ENCODE assay signal across 34 cellular contexts in genomic region chr1:11142618-11143391, GRCh38. TPM values are rescaled to one million over a fixed set of nuclear protein-coding genes. Genes with fewer than 3 reads are reported as not detected.
DNase-seq lines count a peak whose midpoint lies in the region; ATAC-seq, FAIRE-seq and TF ChIP-seq lines count a peak whose summit lies in the region.
"Had no signal": no experiment of that assay in that cellular context is flagged by ENCODE, and none has a peak within 500 bp of the region (broad histone marks: within the 10 kb centered on the region; RNA-seq: fewer than 3 reads in every experiment).

No MANE protein-coding gene starts in this region.

- H2AFZ ChIP-seq in hepatocyte: no peak overlapping the region
- H2AFZ ChIP-seq: GM23248 had no signal

- H3K4me3 ChIP-seq in suprapubic skin (no peak overlapping the region), hepatocyte (no peak overlapping the region)
- H3K4me3 ChIP-seq: esophagus muscularis mucosa, GM23248, heart right ventricle, lung, Peyer's patch, skin epidermis, stomach had no signal

- no peak overlapping the region for H3K4me3 Mint-ChIP-seq in activated T-helper 2 cell treated with anti-CD3 and anti-CD28 coated beads, Interferon-gamma antibody, Interleukin-2, Interleukin-4, amounts not matched to agents 10 μg/mL and 5 μg/mL and 100 μg/mL, durations not matched to agents 14 hours and 24 hours and 36 hours (ENCODE audit: low read depth)
- H3K4me3 Mint-ChIP-seq: activated CD4-positive, alpha-beta T cell treated with anti-CD3 and anti-CD28 coated beads for 36 hours; activated CD8-positive, alpha-beta memory T cell treated with anti-CD3 and anti-CD28 coated beads, Interleukin-2, amount 10 ng/mL, durations not matched to agents 7 days and 5 days; activated T-cell treated with anti-CD3 and anti-CD28 coated beads, Interleukin-2, amount 50 U/mL, for 72 hours; CD4-positive, alpha-beta T cell; natural killer cell treated with Interleukin-12 subunit alpha and Interleukin-12 subunit beta and Interleukin-15 and Interleukin-18, amount 100 ng/mL, for 72 hours had no signal

- ATAC-seq in activated naive CD4-positive, alpha-beta T cell treated with anti-CD3 and anti-CD28 coated beads, Interleukin-2, amount 50 U/mL, for 72 hours: no peak
- ATAC-seq: activated CD4-positive, alpha-beta T cell treated with anti-CD3 and anti-CD28 coated beads for 36 hours; activated CD8-positive, alpha-beta memory T cell treated with anti-CD3 and anti-CD28 coated beads, Interleukin-2, amount 10 ng/mL, durations not matched to agents 7 days and 5 days; activated T-cell treated with anti-CD3 and anti-CD28 coated beads, Interleukin-2, amount 50 U/mL, for 72 hours; foreskin keratinocyte; natural killer cell treated with Interleukin-12 subunit alpha and Interleukin-12 subunit beta and Interleukin-15 and Interleukin-18, amount 100 ng/mL, for 72 hours had no signal

- no peak for FAIRE-seq in HTR-8/SVneo (lab: Jason Lieb, UNC)
- FAIRE-seq: endometrium, kidney had no signal

- no peak for TF ChIP-seq EP300 in suprapubic skin (IDR thresholded peaks at IDR 0.05)

- no peak overlapping the region for H3K4me2 ChIP-seq in hepatocyte

- H3K9me3 Mint-ChIP-seq in activated naive CD4-positive, alpha-beta T cell treated with anti-CD3 and anti-CD28 coated beads, Interleukin-2, amount 50 U/mL, for 72 hours: no peaks in the 10 kb centered on the region
- H3K9me3 Mint-ChIP-seq in activated T-helper 2 cell treated with anti-CD3 and anti-CD28 coated beads, Interferon-gamma antibody, Interleukin-2, Interleukin-4, amounts not matched to agents 10 μg/mL and 5 μg/mL and 100 μg/mL, durations not matched to agents 14 hours and 24 hours and 36 hours: no peaks in the 10 kb centered on the region
- H3K9me3 Mint-ChIP-seq: activated T-cell treated with anti-CD3 and anti-CD28 coated beads, Interleukin-2, amount 50 U/mL, for 72 hours; CD4-positive, alpha-beta T cell; natural killer cell treated with Interleukin-12 subunit alpha and Interleukin-12 subunit beta and Interleukin-15 and Interleukin-18, amount 100 ng/mL, for 72 hours had no signal

- TF ChIP-seq CTCF in suprapubic skin (IDR thresholded peaks at IDR 0.05) (no peak), hepatocyte (IDR thresholded peaks at IDR 0.05; ENCODE audit: poor library complexity) (no peak)

- no peaks in the 10 kb centered on the region for H3K27me3 Mint-ChIP-seq in activated T-helper 2 cell treated with anti-CD3 and anti-CD28 coated beads, Interferon-gamma antibody, Interleukin-2, Interleukin-4, amounts not matched to agents 10 μg/mL and 5 μg/mL and 100 μg/mL, durations not matched to agents 14 hours and 24 hours and 36 hours (ENCODE audit: low read depth)
- H3K27me3 Mint-ChIP-seq: activated CD4-positive, alpha-beta T cell treated with anti-CD3 and anti-CD28 coated beads for 36 hours; activated CD8-positive, alpha-beta memory T cell treated with anti-CD3 and anti-CD28 coated beads, Interleukin-2, amount 10 ng/mL, durations not matched to agents 7 days and 5 days; CD4-positive, alpha-beta T cell; natural killer cell treated with Interleukin-12 subunit alpha and Interleukin-12 subunit beta and Interleukin-15 and Interleukin-18, amount 100 ng/mL, for 72 hours had no signal

- H3K9me3 ChIP-seq in suprapubic skin (no peaks in the 10 kb centered on the region), hepatocyte (ENCODE audit: low read depth) (no peaks in the 10 kb centered on the region)
- H3K9me3 ChIP-seq: esophagus muscularis mucosa, heart right ventricle, Peyer's patch, stomach had no signal

- H3K36me3 ChIP-seq in suprapubic skin (peaks cover 85% of the 10 kb centered on the region), hepatocyte (replicated peaks; ENCODE audit: insufficient read depth, low read depth) (no peaks in the 10 kb centered on the region)

- H3K9me2 ChIP-seq in hepatocyte (replicated peaks; ENCODE audit: insufficient read depth): no peaks in the 10 kb centered on the region

- peaks cover 2% of the 10 kb centered on the region for H3K4me1 Mint-ChIP-seq in activated T-helper 2 cell treated with anti-CD3 and anti-CD28 coated beads, Interferon-gamma antibody, Interleukin-2, Interleukin-4, amounts not matched to agents 10 μg/mL and 5 μg/mL and 100 μg/mL, durations not matched to agents 14 hours and 24 hours and 36 hours (ENCODE audit: low read depth)

- intact Hi-C loops in activated T-helper 2 cell treated with anti-CD3 and anti-CD28 coated beads, Interferon-gamma antibody, Interleukin-2, Interleukin-4, amounts not matched to agents 10 μg/mL and 5 μg/mL and 100 μg/mL, durations not matched to agents 14 hours and 24 hours and 36 hours (cut with micrococcal nuclease): no loop called here

- no peak for DNase-seq in activated naive CD4-positive, alpha-beta T cell treated with anti-CD3 and anti-CD28 coated beads, Interleukin-2, amount 50 U/mL, for 72 hours (ENCODE audit: low spot score in 2 of 2)
- no peak for DNase-seq in activated naive CD4-positive, alpha-beta T cell treated with anti-CD3 and anti-CD28 coated beads, Interleukin-2, amount 50 U/mL, for 16 hours
- DNase-seq in activated T-helper 2 cell treated with anti-CD3 and anti-CD28 coated beads, Interferon-gamma antibody, Interleukin-2, Interleukin-4, amounts not matched to agents 10 μg/mL and 5 μg/mL and 100 μg/mL, durations not matched to agents 14 hours and 24 hours and 36 hours (ENCODE audit: low spot score): no peak
- DNase-seq in fibroblast of gingiva (ENCODE audit: low read depth): peak; percentile 61
- DNase-seq in suprapubic skin (ENCODE audit: low spot score in 2 of 2): no peak
- no peak for DNase-seq in COLO829 (ENCODE audit: low spot score)
- DNase-seq in HTR-8/SVneo (ENCODE audit: insufficient read length, low spot score): no peak
- no peak for DNase-seq in hepatocyte (ENCODE audit: low spot score)
- DNase-seq: activated CD4-positive, alpha-beta T cell treated with anti-CD3 and anti-CD28 coated beads for 36 hours; activated CD8-positive, alpha-beta memory T cell treated with anti-CD3 and anti-CD28 coated beads, Interleukin-2, amount 10 ng/mL, durations not matched to agents 7 days and 5 days; activated T-cell treated with anti-CD3 and anti-CD28 coated beads, Interleukin-2, amount 50 U/mL, for 72 hours; CD4-positive, alpha-beta T cell; foreskin keratinocyte; GM23248; heart right ventricle; IMR-90; kidney; NCI-H1436 treated with DMSO at 0.1 percent for 48 hours; NCI-H748 treated with DMSO at 0.1 percent for 48 hours; occipital lobe; Peyer's patch; SIG-M5; stomach; trophoblast cell had no signal

- H3K36me3 Mint-ChIP-seq in activated naive CD4-positive, alpha-beta T cell treated with anti-CD3 and anti-CD28 coated beads, Interleukin-2, amount 50 U/mL, for 72 hours: peaks cover 10 to 12% of the 10 kb centered on the region in 2 donors
- peaks cover 42% of the 10 kb centered on the region for H3K36me3 Mint-ChIP-seq in activated T-helper 2 cell treated with anti-CD3 and anti-CD28 coated beads, Interferon-gamma antibody, Interleukin-2, Interleukin-4, amounts not matched to agents 10 μg/mL and 5 μg/mL and 100 μg/mL, durations not matched to agents 14 hours and 24 hours and 36 hours (ENCODE audit: low read depth)

- H3K27ac Mint-ChIP-seq in activated naive CD4-positive, alpha-beta T cell treated with anti-CD3 and anti-CD28 coated beads, Interleukin-2, amount 50 U/mL, for 72 hours: peak overlapping the region; percentile 75 to 85
- H3K27ac Mint-ChIP-seq in activated T-helper 2 cell treated with anti-CD3 and anti-CD28 coated beads, Interferon-gamma antibody, Interleukin-2, Interleukin-4, amounts not matched to agents 10 μg/mL and 5 μg/mL and 100 μg/mL, durations not matched to agents 14 hours and 24 hours and 36 hours: peak overlapping the region; percentile 24
- H3K27ac Mint-ChIP-seq: CD4-positive, alpha-beta T cell; natural killer cell treated with Interleukin-12 subunit alpha and Interleukin-12 subunit beta and Interleukin-15 and Interleukin-18, amount 100 ng/mL, for 72 hours had no signal

- H3K4me1 ChIP-seq in suprapubic skin (peaks cover 4% of the 10 kb centered on the region), hepatocyte (ENCODE audit: insufficient read depth) (no peaks in the 10 kb centered on the region)
- H3K4me1 ChIP-seq: Peyer's patch, stomach had no signal

- no peaks in the 10 kb centered on the region for H3K79me2 ChIP-seq in hepatocyte

- H3K27ac ChIP-seq in suprapubic skin (peak overlapping the region; percentile 35), hepatocyte (no peak overlapping the region)
- H3K27ac ChIP-seq: foreskin keratinocyte, GM23248, Peyer's patch, skin epidermis, stomach had no signal

- H3K27me3 ChIP-seq in suprapubic skin: no peaks in the 10 kb centered on the region
- no peaks in the 10 kb centered on the region for H3K27me3 ChIP-seq in hepatocyte
- H3K27me3 ChIP-seq: esophagus muscularis mucosa, foreskin keratinocyte, heart right ventricle, Peyer's patch, stomach had no signal

- no peak for TF ChIP-seq POLR2A in suprapubic skin (IDR thresholded peaks at IDR 0.05)

- no peaks in the 10 kb centered on the region for H4K20me1 ChIP-seq in hepatocyte (ENCODE audit: insufficient read depth, poor library complexity, severe bottlenecking)

- WGBS in suprapubic skin: 89% methylated on average over 4 of the region's 4 CpGs
- WGBS in hepatocyte (ENCODE audit: low lambda C conversion rate, missing lambda C conversion rate): 93% methylated on average over 4 of the region's 4 CpGs

RNA-seq across cellular contexts. Expression of gene EXOSC10, which starts 43.1 kb away (rescaled TPM):
- 10 to 100 TPM; 81.1 to 83.3 TPM for total RNA-seq in activated naive CD4-positive, alpha-beta T cell treated with anti-CD3 and anti-CD28 coated beads, Interleukin-2, amount 50 U/mL, for 72 hours
- total RNA-seq in activated T-helper 2 cell treated with anti-CD3 and anti-CD28 coated beads, Interferon-gamma antibody, Interleukin-2, Interleukin-4, amounts not matched to agents 10 μg/mL and 5 μg/mL and 100 μg/mL, durations not matched to agents 14 hours and 24 hours and 36 hours: 97.8 and 102 TPM in 2 replicates
- 100 to 1,000 TPM in 1 of 4 donors, 10 to 100 TPM in 3; 45.7 to 127 (median 68.7) TPM for total RNA-seq in suprapubic skin
- total RNA-seq in hepatocyte: 42.0 and 47.0 TPM in 2 replicates
- polyA plus RNA-seq in hepatocyte: 44.2 and 47.2 TPM in 2 replicates

RNA-seq across cellular contexts. Expression of gene ANGPTL7, which starts 46.4 kb away (rescaled TPM):
- not detected for total RNA-seq in activated naive CD4-positive, alpha-beta T cell treated with anti-CD3 and anti-CD28 coated beads, Interleukin-2, amount 50 U/mL, for 72 hours
- total RNA-seq in activated T-helper 2 cell treated with anti-CD3 and anti-CD28 coated beads, Interferon-gamma antibody, Interleukin-2, Interleukin-4, amounts not matched to agents 10 μg/mL and 5 μg/mL and 100 μg/mL, durations not matched to agents 14 hours and 24 hours and 36 hours: not detected in 2 replicates
- 10 to 100 TPM in 1 of 4 donors, 1 to 10 TPM in 3; 2.8 to 18.6 (median 4.1) TPM for total RNA-seq in suprapubic skin
- total RNA-seq in hepatocyte: 19.7 and 25.6 TPM in 2 replicates
- 37.2 and 50.5 TPM in 2 replicates for polyA plus RNA-seq in hepatocyte
- total RNA-seq: A673; activated CD4-positive, alpha-beta T cell treated with anti-CD3 and anti-CD28 coated beads for 36 hours; activated CD8-positive, alpha-beta memory T cell treated with anti-CD3 and anti-CD28 coated beads, Interleukin-2, amount 10 ng/mL, durations not matched to agents 7 days and 5 days; activated T-cell treated with anti-CD3 and anti-CD28 coated beads, Interleukin-2, amount 50 U/mL, for 72 hours; CD4-positive, alpha-beta T cell; Daoy; dermis microvascular lymphatic vessel endothelial cell; foreskin keratinocyte; GM23248; natural killer cell treated with Interleukin-12 subunit alpha and Interleukin-12 subunit beta and Interleukin-15 and Interleukin-18, amount 100 ng/mL, for 72 hours; occipital lobe; pulmonary artery endothelial cell; T-helper 2 cell treated with Interferon-gamma antibody and Interleukin-4, amounts not matched to agents 100 ng/mL and 5 ng/mL, for 36 hours had no signal
- polyA plus RNA-seq: foreskin keratinocyte, GM23248, IMR-90 had no signal
